ENCODE assay signal across 1 cellular context in the genomic region with DNA sequence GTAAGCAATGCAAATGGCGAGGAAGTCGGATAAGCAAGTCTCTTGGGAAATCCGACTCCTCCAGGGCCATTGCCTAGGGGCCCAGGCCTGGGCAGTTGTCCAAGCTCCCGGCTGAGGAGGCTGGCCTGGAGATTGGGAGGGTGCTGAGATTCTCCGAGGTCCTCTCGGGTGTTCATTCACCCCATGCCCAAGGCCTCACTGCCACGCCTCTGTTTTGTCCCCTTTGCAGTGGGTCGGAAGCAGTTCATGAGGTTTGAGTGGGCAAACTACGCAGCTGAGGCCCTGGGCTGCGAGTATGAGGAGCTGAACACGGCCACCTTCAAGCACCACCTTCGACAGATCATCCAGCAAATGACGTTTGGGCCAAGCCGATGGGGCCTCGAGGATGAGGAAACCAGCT.
A peak's percentile ranks its signal among the peaks of the same experiment; 100 is the strongest.
TF ChIP-seq lines count a peak whose summit lies in the region.

No MANE protein-coding gene starts in this region.

TF ChIP-seq in K562, 482 proteins besides CTCF, POLR2A, EP300 and RAD21:
- TF ChIP-seq POLR2G (IDR thresholded peaks at IDR 0.05; ENCODE audit: low read depth, low read length), result peak; percentile 32; the same call in 1 of the 2 replicates
- TF ChIP-seq IRF9 (tag; IDR thresholded peaks at IDR 0.05), result no peak
